Comparison of ENCODE assay signal across 22 cellular contexts in genomic region chr1:160838876-160839275, GRCh38. TPM values are rescaled to one million over a fixed set of nuclear protein-coding genes. Genes with fewer than 3 reads are reported as not detected.
DNase-seq lines count a peak whose midpoint lies in the region; ATAC-seq lines count a peak whose summit lies in the region.
"Had no signal": no experiment of that assay in that cellular context is flagged by ENCODE, and none has a peak within 500 bp of the region (broad histone marks: within the 10 kb centered on the region; RNA-seq: fewer than 3 reads in every experiment).

No MANE protein-coding gene starts in this region.

- peak overlapping the region; percentile 69 for H3K27ac ChIP-seq in naive thymus-derived CD4-positive, alpha-beta T cell (ENCODE audit: low read depth, low read length)
- H3K27ac ChIP-seq: C4-2B, dorsolateral prefrontal cortex, gastroesophageal sphincter had no signal

- H3K36me3 Mint-ChIP-seq in activated CD4-positive, alpha-beta T cell treated with anti-CD3 and anti-CD28 coated beads, Interleukin-2, amount 10 ng/mL, durations not matched to agents 24 days and 14 days (ENCODE audit: low read depth): no peaks in the 10 kb centered on the region
- no peaks in the 10 kb centered on the region for H3K36me3 Mint-ChIP-seq in IgD-negative memory B cell
- H3K36me3 Mint-ChIP-seq in naive thymus-derived CD4-positive, alpha-beta T cell: peaks cover 0 to under 1% (median 0%) of the 10 kb centered on the region in 5 donors
- H3K36me3 Mint-ChIP-seq: type B pancreatic cell had no signal

- peak overlapping the region; percentile 43 for H3K27ac Mint-ChIP-seq in activated CD4-positive, alpha-beta T cell treated with anti-CD3 and anti-CD28 coated beads, Interleukin-2, amount 10 ng/mL, durations not matched to agents 24 days and 14 days
- H3K27ac Mint-ChIP-seq in IgD-negative memory B cell: peak overlapping the region; percentile 32 to 80 (median 44)
- H3K27ac Mint-ChIP-seq in naive thymus-derived CD4-positive, alpha-beta T cell: peak overlapping the region; percentile 78 to 98 (median 95)
- H3K27ac Mint-ChIP-seq: GM23338, type B pancreatic cell had no signal

- H3K4me3 ChIP-seq in naive thymus-derived CD4-positive, alpha-beta T cell (ENCODE audit: low read length): peak overlapping the region; percentile 37
- H3K4me3 ChIP-seq: dorsolateral prefrontal cortex, gastroesophageal sphincter, GM23338 had no signal

- H3K9me3 ChIP-seq in naive thymus-derived CD4-positive, alpha-beta T cell (ENCODE audit: control insufficient read depth in 2 of 3, low read length in 3 of 3): no peaks in the 10 kb centered on the region
- H3K9me3 ChIP-seq: gastroesophageal sphincter, neutrophil had no signal

- peaks cover 50 to 52% of the 10 kb centered on the region in 2 donors for H3K4me1 ChIP-seq in naive thymus-derived CD4-positive, alpha-beta T cell (ENCODE audit: control insufficient read depth in 2 of 2, insufficient read depth in 2 of 2, low read length in 2 of 2)

- no peak overlapping the region for H3K4me3 Mint-ChIP-seq in activated CD4-positive, alpha-beta T cell treated with anti-CD3 and anti-CD28 coated beads, Interleukin-2, amount 10 ng/mL, durations not matched to agents 24 days and 14 days
- peak overlapping the region in 1 of 4 donors; percentile 74 for H3K4me3 Mint-ChIP-seq in IgD-negative memory B cell
- peak overlapping the region; percentile 13 to 90 (median 78) for H3K4me3 Mint-ChIP-seq in naive thymus-derived CD4-positive, alpha-beta T cell
- H3K4me3 Mint-ChIP-seq: GM23338, type B pancreatic cell had no signal

- peaks cover 5% of the 10 kb centered on the region for H3K9me3 Mint-ChIP-seq in activated CD4-positive, alpha-beta T cell treated with anti-CD3 and anti-CD28 coated beads, Interleukin-2, amount 10 ng/mL, durations not matched to agents 24 days and 14 days
- H3K9me3 Mint-ChIP-seq in IgD-negative memory B cell: peaks cover 0 to under 1% (median 0%) of the 10 kb centered on the region in 3 donors
- no peaks in the 10 kb centered on the region for H3K9me3 Mint-ChIP-seq in naive thymus-derived CD4-positive, alpha-beta T cell
- H3K9me3 Mint-ChIP-seq: GM23338, type B pancreatic cell had no signal

- DNase-seq in activated CD4-positive, alpha-beta T cell treated with anti-CD3 and anti-CD28 coated beads, Interleukin-2, amount 10 ng/mL, durations not matched to agents 24 days and 14 days: no peak
- no peak for DNase-seq in activated CD4-positive, alpha-beta T cell treated with anti-CD3 and anti-CD28 coated beads, Interleukin-2, amount 50 U/mL, for 48 hours
- peak; percentile 56 for DNase-seq in activated CD8-positive, alpha-beta memory T cell treated with anti-CD3 and anti-CD28 coated beads, Interleukin-2, amount 50 U/mL, for 48 hours
- DNase-seq in naive thymus-derived CD4-positive, alpha-beta T cell: peak in 2 of 9 donors; percentile 27 to 36
- DNase-seq in NCI-H128 (lab: John Stamatoyannopoulos, UW; ENCODE audit: unreplicated experiment): no peak
- DNase-seq in cerebellar nuclear complex (lab: John Stamatoyannopoulos, UW): no peak
- no peak for DNase-seq in putamen (ENCODE audit: low spot score)
- DNase-seq: DMS53; dorsolateral prefrontal cortex; midbrain; MM.1S; NCI-H187 treated with DMSO at 0.1 percent for 48 hours; NCI-H446; NK-92 treated with Interleukin-12 subunit alpha and Interleukin-12 subunit beta, amount 100 ng/mL, for 24 hours had no signal

- intact Hi-C loops in activated CD4-positive, alpha-beta T cell treated with anti-CD3 and anti-CD28 coated beads, Interleukin-2, amount 10 ng/mL, durations not matched to agents 24 days and 14 days (cut with micrococcal nuclease): loop anchor here (1.0 to 5.0 kb wide), 3 partner anchors 23 to 258 kb away; partner anchors contain the start of genes CD244, KLHDC9 and LY9
- intact Hi-C loops in naive thymus-derived CD4-positive, alpha-beta T cell (cut with micrococcal nuclease): loop anchor here (5.0 to 10.0 kb wide), 4 partner anchors 208 to 318 kb away; partner anchors contain the start of genes DEDD (in 1 of the 2), USF1 (in 1 of the 2) and USP21 (in 1 of the 2)

- peaks cover 3% of the 10 kb centered on the region for H3K27me3 Mint-ChIP-seq in activated CD4-positive, alpha-beta T cell treated with anti-CD3 and anti-CD28 coated beads, Interleukin-2, amount 10 ng/mL, durations not matched to agents 24 days and 14 days
- H3K27me3 Mint-ChIP-seq in IgD-negative memory B cell: peaks cover 5% of the 10 kb centered on the region
- no peaks in the 10 kb centered on the region for H3K27me3 Mint-ChIP-seq in naive thymus-derived CD4-positive, alpha-beta T cell

- no peaks in the 10 kb centered on the region for H3K36me3 ChIP-seq in naive thymus-derived CD4-positive, alpha-beta T cell (ENCODE audit: control insufficient read depth in 2 of 3, insufficient read depth in 3 of 3, low read length in 3 of 3)
- H3K36me3 ChIP-seq: gastroesophageal sphincter, neutrophil had no signal

- POLR2A ChIA-PET in naive thymus-derived CD4-positive, alpha-beta T cell (lab: Charles Lee): interaction anchor here (1.9 kb wide), 1 partner anchor 207 kb away, joined by 4 read pairs; the partner anchor contains the start of gene USF1

- no peaks in the 10 kb centered on the region for H3K27me3 ChIP-seq in naive thymus-derived CD4-positive, alpha-beta T cell (ENCODE audit: control insufficient read depth in 2 of 2, insufficient read depth in 2 of 2, low read length in 2 of 2)
- H3K27me3 ChIP-seq: gastroesophageal sphincter, neutrophil had no signal

- H3K4me1 Mint-ChIP-seq in activated CD4-positive, alpha-beta T cell treated with anti-CD3 and anti-CD28 coated beads, Interleukin-2, amount 10 ng/mL, durations not matched to agents 24 days and 14 days: peaks cover 39% of the 10 kb centered on the region
- H3K4me1 Mint-ChIP-seq in IgD-negative memory B cell: peaks cover 22 to 35% (median 34%) of the 10 kb centered on the region in 3 donors
- H3K4me1 Mint-ChIP-seq in naive thymus-derived CD4-positive, alpha-beta T cell: peaks cover 55 to 84% (median 61%) of the 10 kb centered on the region in 7 donors

- CTCF ChIA-PET in naive thymus-derived CD4-positive, alpha-beta T cell (lab: Charles Lee): interaction anchor here (0.6 to 8.1 kb wide), 4 partner anchors 33 to 115 kb away, joined by 3 to 167 read pairs (median 26); partner anchors contain the start of gene ITLN2

- ATAC-seq in naive thymus-derived CD4-positive, alpha-beta T cell: no peak
- ATAC-seq: esophagus mucosa, gastroesophageal sphincter, GM23338 had no signal

RNA-seq across cellular contexts. Expression of gene CD244, which starts 23.8 kb away (rescaled TPM):
- not detected in 2 replicates for total RNA-seq in activated CD4-positive, alpha-beta T cell treated with anti-CD3 and anti-CD28 coated beads, Interleukin-2, amount 10 ng/mL, durations not matched to agents 24 days and 14 days
- 1.6 TPM for polyA plus RNA-seq in IgD-negative memory B cell
- 10 to 100 TPM in 1 of 5 experiments, 1 to 10 TPM in 1, under 1 TPM in 3; 0.27 to 33.6 (median 0.46) TPM for total RNA-seq in naive thymus-derived CD4-positive, alpha-beta T cell
- 1 to 10 TPM; 3.9 to 4.6 TPM for polyA plus RNA-seq in naive thymus-derived CD4-positive, alpha-beta T cell
- total RNA-seq: GM23338, renal cortical epithelial cell had no signal
- polyA plus RNA-seq: GM23338 had no signal

RNA-seq across cellular contexts. Expression of gene LY9, which starts 42.9 kb away (rescaled TPM):
- total RNA-seq in activated CD4-positive, alpha-beta T cell treated with anti-CD3 and anti-CD28 coated beads, Interleukin-2, amount 10 ng/mL, durations not matched to agents 24 days and 14 days: 0.30 and 0.85 TPM in 2 replicates
- polyA plus RNA-seq in IgD-negative memory B cell: 158 TPM
- total RNA-seq in naive thymus-derived CD4-positive, alpha-beta T cell: 100 to 1,000 TPM in 4 of 5 experiments, 1 to 10 TPM in 1; 5.6 to 141 (median 105) TPM
- polyA plus RNA-seq in naive thymus-derived CD4-positive, alpha-beta T cell: 100 to 1,000 TPM; 182 to 225 TPM
- total RNA-seq: GM23338, renal cortical epithelial cell had no signal
- polyA plus RNA-seq: GM23338 had no signal

RNA-seq across cellular contexts. Expression of gene ITLN1, which starts 46.1 kb away (rescaled TPM):
- not detected in 2 replicates for total RNA-seq in activated CD4-positive, alpha-beta T cell treated with anti-CD3 and anti-CD28 coated beads, Interleukin-2, amount 10 ng/mL, durations not matched to agents 24 days and 14 days
- polyA plus RNA-seq in IgD-negative memory B cell: not detected
- under 1 TPM in 1 of 5 experiments, not detected in 4; 0.88 TPM for total RNA-seq in naive thymus-derived CD4-positive, alpha-beta T cell
- polyA plus RNA-seq in naive thymus-derived CD4-positive, alpha-beta T cell: not detected
- total RNA-seq: esophagus mucosa, GM23338, renal cortical epithelial cell had no signal
- polyA plus RNA-seq: GM23338 had no signal

Comparison
In these comparisons a context has a peak if more than half of its experiments do, and no peak if none do; other contexts are left out.
1. H3K27ac Mint-ChIP-seq: peak in every context shown above with its lines; median percentile 95 in naive thymus-derived CD4-positive, alpha-beta T cell; 44 in IgD-negative memory B cell; 43 in activated CD4-positive, alpha-beta T cell treated with anti-CD3 and anti-CD28 coated beads, Interleukin-2, amount 10 ng/mL, durations not matched to agents 24 days and 14 days.